In genomic region chr6:15248451-15249370, GRCh38 we compare ENCODE assay signal across 8 cellular contexts. TPM values are rescaled to one million over a fixed set of nuclear protein-coding genes. Genes with fewer than 3 reads are reported as not detected.
DNase-seq lines count a peak whose midpoint lies in the region; ATAC-seq and TF ChIP-seq lines count a peak whose summit lies in the region.

No MANE protein-coding gene starts in this region.

- peaks cover 57% of the 10 kb centered on the region for H3K4me1 Mint-ChIP-seq in activated T-cell treated with anti-CD3 and anti-CD28 coated beads, Interleukin-2, amount 50 U/mL, for 72 hours (ENCODE audit: low read depth)

- peak overlapping the region; percentile 62 for H3K27ac ChIP-seq in KMS-11
- peak overlapping the region; percentile 91 to 99 (median 95) for H3K27ac ChIP-seq in Peyer's patch
- peak overlapping the region; percentile 86 to 97 (median 94) for H3K27ac ChIP-seq in esophagus muscularis mucosa (replicated peaks in 1 of 4)

- H3K4me2 ChIP-seq in KMS-11, result peak overlapping the region; percentile 74

- DNase-seq in COLO829 (ENCODE audit: low spot score), result peak; percentile 98
- peak; percentile 95 to 98 (median 96) for DNase-seq in Peyer's patch
- DNase-seq in activated T-cell treated with anti-CD3 and anti-CD28 coated beads, Interleukin-2, amount 50 U/mL, for 72 hours, result peak; percentile 96
- DNase-seq in esophagus muscularis mucosa (ENCODE audit: extremely low spot score), result peak; percentile 99
- peak; percentile 97 for DNase-seq in myocyte (ENCODE audit: low read depth)
- DNase-seq in stimulated activated CD8-positive, alpha-beta memory T cell treated with anti-CD3 and anti-CD28 coated beads, Interleukin-7, amount 100 ng/mL, for 1 hour (ENCODE audit: low read depth in 2 of 2), result peak; percentile 90 to 95

- H4K20me1 ChIP-seq in KMS-11 (ENCODE audit: insufficient read depth), result no peaks in the 10 kb centered on the region

- H3K36me3 ChIP-seq in KMS-11 (ENCODE audit: insufficient read depth), result no peaks in the 10 kb centered on the region
- H3K36me3 ChIP-seq in Peyer's patch, result no peaks in the 10 kb centered on the region
- no peaks in the 10 kb centered on the region for H3K36me3 ChIP-seq in esophagus muscularis mucosa

- peaks cover 36% of the 10 kb centered on the region for H3K4me1 ChIP-seq in KMS-11 (ENCODE audit: low read depth, poor library complexity, severe bottlenecking)
- peaks cover 0 to 37% (median under 1%) of the 10 kb centered on the region in 4 donors for H3K4me1 ChIP-seq in Peyer's patch
- H3K4me1 ChIP-seq in esophagus muscularis mucosa, result peaks cover 24 to 56% (median 44%) of the 10 kb centered on the region in 4 donors

- TF ChIP-seq EP300 in esophagus muscularis mucosa (IDR thresholded peaks at IDR 0.05), result no peak

- peak overlapping the region; percentile 84; the same call in 1 of the 2 replicates for H2AFZ ChIP-seq in KMS-11 (ENCODE audit: low read depth)

- WGBS in esophagus muscularis mucosa, result under 1% methylated on average over 32 of the region's 83 CpGs

- H3K27me3 ChIP-seq in KMS-11 (ENCODE audit: insufficient read depth, low read depth), result no peaks in the 10 kb centered on the region
- H3K27me3 ChIP-seq in Peyer's patch, result no peaks in the 10 kb centered on the region
- H3K27me3 ChIP-seq in esophagus muscularis mucosa, result no peaks in the 10 kb centered on the region

- H3K9ac ChIP-seq in KMS-11, result peak overlapping the region; percentile 50; the same call in 1 of the 2 replicates

- H3K36me3 Mint-ChIP-seq in activated T-cell treated with anti-CD3 and anti-CD28 coated beads, Interleukin-2, amount 50 U/mL, for 72 hours (ENCODE audit: insufficient read depth in 2 of 2), result peaks cover 23 to 24% of the 10 kb centered on the region in 2 donors

- peak; percentile 34 for ATAC-seq in GM21529 (IDR thresholded peaks at IDR 0.05; ENCODE audit: unreplicated experiment)
- ATAC-seq in activated T-cell treated with anti-CD3 and anti-CD28 coated beads, Interleukin-2, amount 50 U/mL, for 72 hours (replicated peaks in 1 of 2), result peak; percentile 60 to 61

- intact Hi-C loops in esophagus muscularis mucosa (cut with DNase I), result loop anchor here (5.0 kb wide), 1 partner anchor 194 kb away; no protein-coding TSS in a partner anchor

- peak overlapping the region; percentile 97 to 98 for H3K4me3 Mint-ChIP-seq in activated T-cell treated with anti-CD3 and anti-CD28 coated beads, Interleukin-2, amount 50 U/mL, for 72 hours

- TF ChIP-seq POLR2A in Peyer's patch (IDR thresholded peaks at IDR 0.05) (peak in 1 of 2 donors; percentile 68), esophagus muscularis mucosa (IDR thresholded peaks at IDR 0.05; ENCODE audit: low read depth) (peak; percentile 36)

- H3K79me2 ChIP-seq in KMS-11 (ENCODE audit: insufficient read depth, low read depth), result peaks cover 63% of the 10 kb centered on the region

- TF ChIP-seq CTCF in KMS-11 (conservative IDR thresholded peaks at IDR 0.05; ENCODE audit: low read depth, low read length) (no peak), Peyer's patch (IDR thresholded peaks at IDR 0.05) (peak in 3 of 6 experiments; percentile 23 to 49 (median 32)), esophagus muscularis mucosa (IDR thresholded peaks at IDR 0.05) (peak; percentile 35 to 48 (median 42))

- H3K4me3 ChIP-seq in KMS-11 (IDR thresholded peaks at IDR 0.05; ENCODE audit: insufficient read depth, low read depth, low read length), result no peak overlapping the region
- H3K4me3 ChIP-seq in Peyer's patch, result peak overlapping the region; percentile 61 to 93 (median 87)
- H3K4me3 ChIP-seq in esophagus muscularis mucosa, result peak overlapping the region; percentile 81 to 91 (median 82)

- no peaks in the 10 kb centered on the region for H3K9me3 ChIP-seq in Peyer's patch
- no peaks in the 10 kb centered on the region for H3K9me3 ChIP-seq in esophagus muscularis mucosa

- H3K27me3 Mint-ChIP-seq in activated T-cell treated with anti-CD3 and anti-CD28 coated beads, Interleukin-2, amount 50 U/mL, for 72 hours (ENCODE audit: low read depth), result no peaks in the 10 kb centered on the region

- H3K27ac Mint-ChIP-seq in activated T-cell treated with anti-CD3 and anti-CD28 coated beads, Interleukin-2, amount 50 U/mL, for 72 hours, result peak overlapping the region; percentile 99

- H3K9me3 Mint-ChIP-seq in activated T-cell treated with anti-CD3 and anti-CD28 coated beads, Interleukin-2, amount 50 U/mL, for 72 hours, result no peaks in the 10 kb centered on the region

RNA-seq across cellular contexts. Expression of gene JARID2, which starts 2.8 kb away (rescaled TPM):
- 10 to 100 TPM; 12.1 to 33.8 (median 17.0) TPM for total RNA-seq in Peyer's patch
- total RNA-seq in activated T-cell treated with anti-CD3 and anti-CD28 coated beads, Interleukin-2, amount 50 U/mL, for 72 hours, result 10 to 100 TPM; 37.9 to 53.0 TPM
- total RNA-seq in esophagus muscularis mucosa, result 10 to 100 TPM in 1 of 4 donors, 1 to 10 TPM in 3; 5.8 to 10.4 (median 8.1) TPM
- total RNA-seq in myocyte, result 8.6 and 10.1 TPM in 2 replicates
- polyA plus RNA-seq in myocyte (2012), result 2.4 TPM
